In genomic region chr17:79705674-79706073, GRCh38 we compare ENCODE assay signal across 8 cellular contexts. TPM values are rescaled to one million over a fixed set of nuclear protein-coding genes. Genes with fewer than 3 reads are reported as not detected.
"Had no signal": no experiment of that assay in that cellular context is flagged by ENCODE, and none has a peak within 500 bp of the region (broad histone marks: within the 10 kb centered on the region; RNA-seq: fewer than 3 reads in every experiment).

No MANE protein-coding gene starts in this region.

- H2AFZ ChIP-seq: GM23338 had no signal

- H3K36me3 Mint-ChIP-seq: IgD-negative memory B cell had no signal

- H3K27ac Mint-ChIP-seq: GM23338, H9, IgD-negative memory B cell had no signal

- DNase-seq: H9, HCEC 1CT, KG1 had no signal

- H3K4me3 ChIP-seq: GM23338 had no signal

- FAIRE-seq: HepG2 had no signal

- H3K4me3 Mint-ChIP-seq: GM23338, H9, IgD-negative memory B cell had no signal

- ATAC-seq: GM23338, HepG2 had no signal

- H3K4me2 ChIP-seq: GM23338 had no signal

- H3K9me3 Mint-ChIP-seq: GM23338, H9, IgD-negative memory B cell had no signal

RNA-seq across cellular contexts. Expression of gene ENPP7, which starts 25.1 kb away (rescaled TPM):
- total RNA-seq: GM23338, H4, H9, HT1080 had no signal
- polyA plus RNA-seq: GM23338 had no signal
